In the genomic region with DNA sequence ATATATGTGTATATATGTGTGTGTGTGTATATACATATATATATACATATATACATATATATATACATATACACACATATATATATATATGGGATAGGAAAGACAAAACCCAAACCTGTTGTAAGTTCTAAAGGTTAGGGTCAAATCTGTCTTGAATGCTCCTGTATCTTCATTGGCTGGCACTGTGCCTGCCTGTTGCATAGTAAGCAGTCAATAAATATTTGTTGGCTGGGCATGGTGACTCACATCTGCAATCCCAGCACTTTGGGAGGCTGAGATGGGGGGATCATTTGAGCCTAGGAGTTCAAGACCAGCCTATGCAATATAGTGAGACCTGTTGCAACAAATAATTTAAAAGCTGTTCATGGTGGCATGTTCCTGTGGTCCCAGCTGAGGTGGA, we compare ENCODE assay signal across 22 cellular contexts.
DNase-seq lines count a peak whose midpoint lies in the region; ATAC-seq and TF ChIP-seq lines count a peak whose summit lies in the region.
"Had no signal": no experiment of that assay in that cellular context is flagged by ENCODE, and none has a peak within 500 bp of the region (broad histone marks: within the 10 kb centered on the region; RNA-seq: fewer than 3 reads in every experiment).

No MANE protein-coding gene starts in this region.

- intact Hi-C loops in right lobe of liver (cut with DNase I) = loop anchor here in 1 of 2 donors (10.0 kb wide), 1 partner anchor 150 kb away; no protein-coding TSS in a partner anchor
- intact Hi-C loops in aorta (cut with DNase I) = loop anchor here in 1 of 2 donors (5.0 to 10.0 kb wide), 2 partner anchors 48 to 400 kb away; no protein-coding TSS in a partner anchor

- no peaks in the 10 kb centered on the region for H3K9me3 ChIP-seq in MG63
- H3K9me3 ChIP-seq in right lobe of liver = no peaks in the 10 kb centered on the region
- H3K9me3 ChIP-seq in aorta (ENCODE audit: control insufficient read depth, low read length) = no peaks in the 10 kb centered on the region
- H3K9me3 ChIP-seq: HAP-1, heart right ventricle, neutrophil had no signal

- peak; percentile 55 for DNase-seq in NCI-H2029 (lab: John Stamatoyannopoulos, UW)
- no peak for DNase-seq in NCI-H2029 treated with DMSO at 0.1 percent for 48 hours (lab: John Stamatoyannopoulos, UW)
- peak; percentile 17 for DNase-seq in MG63
- peak; percentile 28 for DNase-seq in epithelial cell of esophagus (ENCODE audit: low read depth)
- peak; percentile 73 to 75 (median 74) for DNase-seq in right lobe of liver
- DNase-seq in aorta = no peak
- no peak for DNase-seq in activated T-cell treated with anti-CD3 and anti-CD28 coated beads, Interleukin-2, amount 50 U/mL, for 4 hours
- no peak for DNase-seq in ureter (ENCODE audit: low spot score)
- DNase-seq: activated CD4-positive, alpha-beta T cell treated with anti-CD3 and anti-CD28 coated beads, Interleukin-2, amount 10 ng/mL, durations not matched to agents 24 days and 14 days; activated gamma-delta T cell treated with Interleukin-2 at 50 U/mL for 16 hours; activated T-cell treated with anti-CD3 and anti-CD28 coated beads, Interleukin-2, amount 50 U/mL, for 24 hours; heart right ventricle; mesenchymal stem cell; NCI-H1436; NCI-H2107; stimulated activated CD8-positive, alpha-beta memory T cell treated with anti-CD3 and anti-CD28 coated beads, Interleukin-4, amount 100 ng/mL, for 48 hours; stimulated activated naive CD8-positive, alpha-beta T cell treated with anti-CD3 and anti-CD28 coated beads, Interleukin-15, amount 100 ng/mL, for 72 hours had no signal

- no peak for TF ChIP-seq POLR2A in right lobe of liver (IDR thresholded peaks at IDR 0.05)

- no peak for TF ChIP-seq CTCF in epithelial cell of esophagus (IDR thresholded peaks at IDR 0.05; ENCODE audit: insufficient read depth, low read depth, low read length, missing control alignments)
- no peak for TF ChIP-seq CTCF in right lobe of liver (IDR thresholded peaks at IDR 0.05)

- peak; percentile 42 to 73 (median 54) for ATAC-seq in right lobe of liver
- ATAC-seq in aorta (ENCODE audit: low FRiP score) = no peak
- ATAC-seq in activated T-cell treated with anti-CD3 and anti-CD28 coated beads, Interleukin-2, amount 50 U/mL, for 4 hours = no peak
- ATAC-seq: K562; stimulated activated naive CD8-positive, alpha-beta T cell treated with anti-CD3 and anti-CD28 coated beads, Interleukin-15, amount 100 ng/mL, for 72 hours had no signal

- no peaks in the 10 kb centered on the region for H3K36me3 Mint-ChIP-seq in activated T-cell treated with anti-CD3 and anti-CD28 coated beads, Interleukin-2, amount 50 U/mL, for 4 hours (ENCODE audit: insufficient read depth)

- H3K4me3 Mint-ChIP-seq in activated T-cell treated with anti-CD3 and anti-CD28 coated beads, Interleukin-2, amount 50 U/mL, for 4 hours = no peak overlapping the region
- H3K4me3 Mint-ChIP-seq: activated CD4-positive, alpha-beta T cell treated with anti-CD3 and anti-CD28 coated beads, Interleukin-2, amount 10 ng/mL, durations not matched to agents 24 days and 14 days; activated T-cell treated with anti-CD3 and anti-CD28 coated beads, Interleukin-2, amount 50 U/mL, for 24 hours; B cell; stimulated activated naive CD8-positive, alpha-beta T cell treated with anti-CD3 and anti-CD28 coated beads, Interleukin-15, amount 100 ng/mL, for 72 hours; T-helper 2 cell treated with Interferon-gamma antibody and Interleukin-4, amounts not matched to agents 5 μg/mL and 100 μg/mL, for 36 hours had no signal

- H3K4me1 Mint-ChIP-seq in activated T-cell treated with anti-CD3 and anti-CD28 coated beads, Interleukin-2, amount 50 U/mL, for 4 hours (ENCODE audit: low read depth) = peaks cover 6% of the 10 kb centered on the region

- H3K36me3 ChIP-seq in MG63 = peaks cover 71% of the 10 kb centered on the region
- H3K36me3 ChIP-seq in right lobe of liver = no peaks in the 10 kb centered on the region
- H3K36me3 ChIP-seq in aorta (ENCODE audit: control insufficient read depth in 1 of 2, insufficient read depth in 2 of 2, low read length in 1 of 2) = peaks cover under 1% of the 10 kb centered on the region in 2 donors
- H3K36me3 ChIP-seq: HAP-1 had no signal

- H3K4me3 ChIP-seq in MG63 = no peak overlapping the region
- H3K4me3 ChIP-seq in epithelial cell of esophagus (ENCODE audit: low read length) = no peak overlapping the region
- no peak overlapping the region for H3K4me3 ChIP-seq in right lobe of liver
- H3K4me3 ChIP-seq in aorta (ENCODE audit: low read length in 2 of 2) = no peak overlapping the region
- H3K4me3 ChIP-seq: HAP-1, heart right ventricle, K562 had no signal

- H3K27me3 ChIP-seq in MG63 (no peaks in the 10 kb centered on the region), right lobe of liver (no peaks in the 10 kb centered on the region), aorta (ENCODE audit: control insufficient read depth in 1 of 2, insufficient read depth in 2 of 2, low read length in 1 of 2) (no peaks in the 10 kb centered on the region)
- H3K27me3 ChIP-seq: heart right ventricle had no signal

- no peaks in the 10 kb centered on the region for H3K9me3 Mint-ChIP-seq in activated T-cell treated with anti-CD3 and anti-CD28 coated beads, Interleukin-2, amount 50 U/mL, for 4 hours
- H3K9me3 Mint-ChIP-seq: activated CD4-positive, alpha-beta T cell treated with anti-CD3 and anti-CD28 coated beads, Interleukin-2, amount 10 ng/mL, durations not matched to agents 24 days and 14 days; activated T-cell treated with anti-CD3 and anti-CD28 coated beads, Interleukin-2, amount 50 U/mL, for 24 hours; stimulated activated naive CD8-positive, alpha-beta T cell treated with anti-CD3 and anti-CD28 coated beads, Interleukin-15, amount 100 ng/mL, for 72 hours; T-helper 2 cell treated with Interferon-gamma antibody and Interleukin-4, amounts not matched to agents 5 μg/mL and 100 μg/mL, for 36 hours had no signal

- H3K4me1 ChIP-seq in right lobe of liver (peaks cover 0 to 27% (median 13%) of the 10 kb centered on the region in 4 donors), aorta (ENCODE audit: control insufficient read depth in 1 of 2, insufficient read depth in 2 of 2, low read length in 2 of 2) (peaks cover 3 to 15% of the 10 kb centered on the region in 2 donors)

- peaks cover 7% of the 10 kb centered on the region for H3K27me3 Mint-ChIP-seq in activated T-cell treated with anti-CD3 and anti-CD28 coated beads, Interleukin-2, amount 50 U/mL, for 4 hours (ENCODE audit: low read depth)

- H3K27ac ChIP-seq in right lobe of liver (peak overlapping the region in 2 of 3 donors; percentile 57), aorta (ENCODE audit: low read depth in 1 of 2, low read length in 2 of 2) (peak overlapping the region in 1 of 2 donors; percentile 75)
- H3K27ac ChIP-seq: neutrophil had no signal

Comparison
In these comparisons a context has a peak if more than half of its experiments do, and no peak if none do; other contexts are left out.
1. DNase-seq: peak in NCI-H2029 (single experiment), MG63 (single experiment), epithelial cell of esophagus (single experiment) and right lobe of liver (3 of 3); none in NCI-H2029 treated with DMSO at 0.1 percent for 48 hours (single experiment), aorta (0 of 2), activated T-cell treated with anti-CD3 and anti-CD28 coated beads, Interleukin-2, amount 50 U/mL, for 4 hours (single experiment) and ureter (single experiment).
2. ATAC-seq: peak in right lobe of liver (4 of 4); none in aorta (single experiment) and activated T-cell treated with anti-CD3 and anti-CD28 coated beads, Interleukin-2, amount 50 U/mL, for 4 hours (0 of 2).